Comparison of ENCODE assay signal across 8 cellular contexts in the genomic region with DNA sequence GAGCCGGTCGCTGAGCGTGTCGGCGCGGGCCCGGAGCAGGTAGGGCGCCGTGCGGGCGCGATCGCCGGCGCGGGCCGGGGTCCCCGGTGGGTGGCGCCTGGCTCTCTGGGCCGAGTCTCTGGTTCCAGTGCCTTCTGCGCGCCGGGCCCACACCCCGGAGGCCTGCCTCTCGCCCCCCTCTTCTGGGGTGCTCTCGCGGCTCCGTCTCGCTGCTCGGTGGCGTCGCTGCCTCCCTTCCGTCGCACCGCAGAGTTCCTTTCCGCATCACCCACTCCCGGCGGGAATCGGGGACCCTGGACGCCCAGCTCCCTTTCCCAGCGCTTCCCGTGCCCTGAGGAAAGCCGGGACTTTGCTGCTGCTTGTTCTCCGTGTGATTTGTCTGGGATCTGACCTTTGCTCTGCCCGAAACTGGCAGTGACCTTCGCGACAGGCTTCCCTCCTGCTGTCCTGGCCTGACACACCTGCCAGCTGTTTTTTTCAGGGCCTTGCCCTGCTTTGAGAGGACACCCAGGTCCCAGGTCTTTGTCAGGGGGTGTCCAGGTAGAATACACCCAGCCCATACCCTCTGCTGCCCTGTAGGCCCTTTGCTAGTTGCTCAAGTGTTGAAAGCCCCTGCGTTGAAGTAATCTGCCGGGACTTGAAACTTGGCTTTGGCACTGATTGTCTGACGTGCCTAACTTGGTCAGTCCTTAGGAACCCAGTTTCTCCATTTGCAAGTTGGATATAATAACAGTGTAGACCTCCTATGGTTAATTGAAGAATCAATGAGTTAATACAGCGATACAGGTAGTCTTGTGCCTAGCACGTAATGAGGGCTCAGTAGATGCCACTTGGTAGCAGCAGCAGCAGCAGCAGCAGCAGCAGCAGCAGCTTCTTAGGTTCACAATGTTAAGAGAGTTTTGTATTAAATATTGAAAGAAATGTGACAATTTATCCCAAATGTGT.
DNase-seq lines count a peak whose midpoint lies in the region; ATAC-seq and TF ChIP-seq lines count a peak whose summit lies in the region.

No MANE protein-coding gene starts in this region.

- peak; percentile 31 for ATAC-seq in HG02610 (IDR thresholded peaks at IDR 0.05; ENCODE audit: unreplicated experiment)

- no peaks in the 10 kb centered on the region for H3K9me3 Mint-ChIP-seq in nephron progenitor cell

- no peaks in the 10 kb centered on the region for H3K36me3 Mint-ChIP-seq in nephron progenitor cell (ENCODE audit: low read depth)

- H3K27ac Mint-ChIP-seq in nephron progenitor cell: peak overlapping the region; percentile 97

- DNase-seq in NCI-H2107 treated with DMSO at 0.1 percent for 48 hours (lab: John Stamatoyannopoulos, UW; ENCODE audit: unreplicated experiment) (peak; percentile 49), NCI-H2107 (lab: John Stamatoyannopoulos, UW) (no peak), NCI-H1092 treated with DMSO at 0.1 percent for 48 hours (lab: John Stamatoyannopoulos, UW) (peak; percentile 58), fibroblast of pulmonary artery (ENCODE audit: low read depth) (peak; percentile 50), nephron progenitor cell (no peak), NCI-H1436 treated with DMSO at 0.1 percent for 48 hours (lab: John Stamatoyannopoulos, UW) (no peak)
- DNase-seq in activated T-helper 1 cell treated with anti-CD3 and anti-CD28 coated beads, Interleukin-2, amount 50 U/mL, for 16 hours (ENCODE audit: low read depth in 1 of 2, low spot score in 1 of 2): peak; percentile 1 to 10

- H3K4me3 ChIP-seq in fibroblast of pulmonary artery (replicated peaks; ENCODE audit: low read depth, low read length): peak overlapping the region; percentile 86

- H3K4me1 Mint-ChIP-seq in nephron progenitor cell: peaks cover 42% of the 10 kb centered on the region

- TF ChIP-seq CTCF in fibroblast of pulmonary artery (IDR thresholded peaks at IDR 0.05; ENCODE audit: low read length, missing control alignments): no peak
- no peak for TF ChIP-seq CTCF in nephron progenitor cell (IDR thresholded peaks at IDR 0.05)

- H3K4me3 Mint-ChIP-seq in nephron progenitor cell: peak overlapping the region; percentile 97

- no peaks in the 10 kb centered on the region for H3K27me3 Mint-ChIP-seq in nephron progenitor cell (ENCODE audit: low read depth, poor library complexity)

Comparison
In these comparisons a context has a peak if more than half of its experiments do, and no peak if none do; other contexts are left out.
1. DNase-seq: peak in NCI-H2107 treated with DMSO at 0.1 percent for 48 hours (single experiment), NCI-H1092 treated with DMSO at 0.1 percent for 48 hours (single experiment), activated T-helper 1 cell treated with anti-CD3 and anti-CD28 coated beads, Interleukin-2, amount 50 U/mL, for 16 hours (2 of 2) and fibroblast of pulmonary artery (single experiment); none in NCI-H2107 (single experiment), nephron progenitor cell (single experiment) and NCI-H1436 treated with DMSO at 0.1 percent for 48 hours (single experiment).